Comparison of ENCODE assay signal across 8 cellular contexts in genomic region chr1:154955718-154956513, GRCh38. TPM values are rescaled to one million over a fixed set of nuclear protein-coding genes. Genes with fewer than 3 reads are reported as not detected.
DNase-seq lines count a peak whose midpoint lies in the region; ATAC-seq, FAIRE-seq and TF ChIP-seq lines count a peak whose summit lies in the region.

Gene PBXIP1, minus strand, starts transcription at chr1:154956099. Its CDS starts 2,378 bp downstream, at chr1:154953721.

- H3K9me3 Mint-ChIP-seq in activated CD8-positive, alpha-beta T cell treated with anti-CD3 and anti-CD28 coated beads, Interleukin-2, amount 10 ng/mL, durations not matched to agents 7 days and 5 days (ENCODE audit: insufficient read depth): no peaks in the 10 kb centered on the region

- H3K4me1 ChIP-seq in ectodermal cell (ENCODE audit: control insufficient read depth, insufficient read depth, low read length): peaks cover 54% of the 10 kb centered on the region

- peak within 1 kb of the TSS; percentile 96 for H3K27ac Mint-ChIP-seq in activated CD8-positive, alpha-beta T cell treated with anti-CD3 and anti-CD28 coated beads, Interleukin-2, amount 10 ng/mL, durations not matched to agents 7 days and 5 days

- H3K36me3 ChIP-seq in ectodermal cell (ENCODE audit: control insufficient read depth, insufficient read depth, low read length): peaks cover 21% of the 10 kb centered on the region

- peak in 13 of 14 donors; percentile 17 to 87 (median 77) for DNase-seq in C1 segment of cervical spinal cord (lab: John Stamatoyannopoulos, UW)
- peak; percentile 92 for DNase-seq in HTR-8/SVneo (ENCODE audit: insufficient read length, low spot score)
- peak; percentile 25 for DNase-seq in NK-92 (lab: John Stamatoyannopoulos, UW; ENCODE audit: unreplicated experiment)
- peak; percentile 91 for DNase-seq in activated CD8-positive, alpha-beta T cell treated with anti-CD3 and anti-CD28 coated beads, Interleukin-2, amount 10 ng/mL, durations not matched to agents 7 days and 5 days
- peak; percentile 93 to 94 for DNase-seq in lower leg skin (ENCODE audit: low spot score in 2 of 2)
- peak; percentile 54 to 79 for DNase-seq in stimulated activated CD4-positive, alpha-beta T cell treated with anti-CD3 and anti-CD28 coated beads, Interleukin-4, amount 100 ng/mL, for 4 hours

- no peak for FAIRE-seq in HTR-8/SVneo (lab: Jason Lieb, UNC)

- TF ChIP-seq POLR2A in lower leg skin (IDR thresholded peaks at IDR 0.05): no peak

- POLR2A ChIA-PET in activated CD8-positive, alpha-beta T cell treated with anti-CD3 and anti-CD28 coated beads, Interleukin-2, amount 10 ng/mL, durations not matched to agents 7 days and 5 days (lab: Charles Lee): interaction anchor here (1.0 to 6.2 kb wide), 13 partner anchors 10 to 346 kb away, joined by 3 to 77 read pairs (median 6); partner anchors contain the start of genes ADAM15, CKS1B, FLAD1 and PMVK

- ATAC-seq in GM19452 (IDR thresholded peaks at IDR 0.05; ENCODE audit: unreplicated experiment): peak; percentile 58
- ATAC-seq in activated CD8-positive, alpha-beta T cell treated with anti-CD3 and anti-CD28 coated beads, Interleukin-2, amount 10 ng/mL, durations not matched to agents 7 days and 5 days: peak; percentile 47

- H3K27ac ChIP-seq in ectodermal cell (ENCODE audit: insufficient read depth, low read depth, low read length, poor library complexity, severe bottlenecking): peak within 1 kb of the TSS; percentile 99

- H3K27me3 Mint-ChIP-seq in activated CD8-positive, alpha-beta T cell treated with anti-CD3 and anti-CD28 coated beads, Interleukin-2, amount 10 ng/mL, durations not matched to agents 7 days and 5 days (ENCODE audit: low read depth): no peaks in the 10 kb centered on the region

- H3K4me3 Mint-ChIP-seq in activated CD8-positive, alpha-beta T cell treated with anti-CD3 and anti-CD28 coated beads, Interleukin-2, amount 10 ng/mL, durations not matched to agents 7 days and 5 days: peak within 1 kb of the TSS; percentile 91

- TF ChIP-seq CTCF in lower leg skin (IDR thresholded peaks at IDR 0.05): no peak

- 0% methylated on average over 18 of the region's 18 CpGs for WGBS in ectodermal cell, 2 experiments
- WGBS in lower leg skin, 2 donors: 0 to 1% methylated on average over 18 of the region's 18 CpGs

- H3K36me3 Mint-ChIP-seq in activated CD8-positive, alpha-beta T cell treated with anti-CD3 and anti-CD28 coated beads, Interleukin-2, amount 10 ng/mL, durations not matched to agents 7 days and 5 days (ENCODE audit: low read depth): peaks cover 36% of the 10 kb centered on the region

- intact Hi-C loops in lower leg skin (cut with DNase I; ENCODE audit: low total_unique reads): loop anchor here (10.0 kb wide), 1 partner anchor 99 kb away; the partner anchor contains the start of gene ADAM15

- H3K4me3 ChIP-seq in ectodermal cell (ENCODE audit: insufficient read depth, low read depth, low read length): peak within 1 kb of the TSS; percentile 51
- H3K4me3 ChIP-seq in lower leg skin (ENCODE audit: low read depth, poor library complexity, severe bottlenecking): peak within 1 kb of the TSS; percentile 45

- CTCF ChIA-PET in activated CD8-positive, alpha-beta T cell treated with anti-CD3 and anti-CD28 coated beads, Interleukin-2, amount 10 ng/mL, durations not matched to agents 7 days and 5 days (lab: Charles Lee): interaction anchor here (0.7 to 6.1 kb wide), 21 partner anchors 13 to 396 kb away, joined by 3 to 51 read pairs (median 5); partner anchors contain the start of genes ADAM15, CKS1B, LENEP and SHC1

- H3K4me1 Mint-ChIP-seq in activated CD8-positive, alpha-beta T cell treated with anti-CD3 and anti-CD28 coated beads, Interleukin-2, amount 10 ng/mL, durations not matched to agents 7 days and 5 days (ENCODE audit: low read depth): peaks cover 80% of the 10 kb centered on the region

- H3K9me3 ChIP-seq in ectodermal cell (ENCODE audit: control insufficient read depth, low read length): no peaks in the 10 kb centered on the region

- H3K27me3 ChIP-seq in ectodermal cell (ENCODE audit: control insufficient read depth, insufficient read depth, low read length, poor library complexity, severe bottlenecking): no peaks in the 10 kb centered on the region

RNA-seq across cellular contexts. Expression of gene PBXIP1, which starts in this region (rescaled TPM):
- total RNA-seq in activated CD8-positive, alpha-beta T cell treated with anti-CD3 and anti-CD28 coated beads, Interleukin-2, amount 10 ng/mL, durations not matched to agents 7 days and 5 days: 10 to 100 TPM; 44.5 to 48.2 TPM
- polyA plus RNA-seq in ectodermal cell (2013, experiment 1 of 4): 79.7 TPM
- 98.5 TPM for polyA plus RNA-seq in ectodermal cell (2013, experiment 2 of 4)
- polyA plus RNA-seq in ectodermal cell (2013, experiment 3 of 4): 57.5 TPM
- polyA plus RNA-seq in ectodermal cell (2013, experiment 4 of 4): 67.6 TPM
- total RNA-seq in lower leg skin: 10 to 100 TPM; 52.1 to 84.1 (median 63.7) TPM

Comparison
In these comparisons a context has a peak if more than half of its experiments do, and no peak if none do; other contexts are left out.
1. Peak in every context shown above with its lines: DNase-seq, ATAC-seq, H3K4me3 ChIP-seq and H3K27ac ChIP-seq.
2. DNase-seq: peak in every context shown above with its lines; median percentile 94 in lower leg skin; 92 in HTR-8/SVneo; 91 in activated CD8-positive, alpha-beta T cell treated with anti-CD3 and anti-CD28 coated beads, Interleukin-2, amount 10 ng/mL, durations not matched to agents 7 days and 5 days; 77 in C1 segment of cervical spinal cord; 66 in stimulated activated CD4-positive, alpha-beta T cell treated with anti-CD3 and anti-CD28 coated beads, Interleukin-4, amount 100 ng/mL, for 4 hours; 25 in NK-92.